In genomic region chr16:7505495-7505894, GRCh38 we compare ENCODE assay signal across 23 cellular contexts.
DNase-seq lines count a peak whose midpoint lies in the region.
"Had no signal": no experiment of that assay in that cellular context is flagged by ENCODE, and none has a peak within 500 bp of the region (broad histone marks: within the 10 kb centered on the region; RNA-seq: fewer than 3 reads in every experiment).

No MANE protein-coding gene starts in this region.

- peak overlapping the region; percentile 50 for H3K27ac ChIP-seq in temporal lobe (ENCODE audit: low read depth, low read length)
- H3K27ac ChIP-seq: BLaER1 had no signal

- intact Hi-C loops in posterior cingulate gyrus (cut with DNase I), result no loop called here
- intact Hi-C loops in posterior vena cava (cut with DNase I), result no loop called here

- DNase-seq in Ammon's horn (ENCODE audit: low spot score) (peak; percentile 69), left kidney (ENCODE audit: low read depth, low spot score) (peak; percentile 42), posterior cingulate gyrus (peak in 8 of 10 donors; percentile 20 to 90 (median 48)), NCI-H1930 (lab: John Stamatoyannopoulos, UW) (no peak), ACHN (no peak), posterior vena cava (ENCODE audit: low spot score) (no peak)
- DNase-seq: 8988T; AML-193; BE2C; C1 segment of cervical spinal cord; CD4-positive, alpha-beta memory T cell; CD4-positive, CD25-positive, alpha-beta regulatory T cell; CD8-positive, alpha-beta memory T cell; COR-L47; DMS 273 treated with DMSO at 0.1 percent for 48 hours; DMS153; DMS53; DMS79; DND-41; EL; GDM1 had no signal

- in situ Hi-C loops in ACHN (cut with HindIII; ENCODE audit: low pct_ligation_motif_present, low pct_unique_long_range_greater_than_20kb, low sequenced_read_pairs), result no loop called here

Comparison
In these comparisons a context has a peak if more than half of its experiments do, and no peak if none do; other contexts are left out.
1. DNase-seq: peak in Ammon's horn (single experiment), left kidney (single experiment) and posterior cingulate gyrus (8 of 10); none in NCI-H1930 (0 of 2), ACHN (single experiment) and posterior vena cava (single experiment).